Comparison of ENCODE assay signal across 8 cellular contexts in genomic region chr18:76565238-76566173, GRCh38.
DNase-seq lines count a peak whose midpoint lies in the region; ATAC-seq and FAIRE-seq lines count a peak whose summit lies in the region.

No MANE protein-coding gene starts in this region.

- peak overlapping the region; percentile 68 for H3K27ac ChIP-seq in urinary bladder (ENCODE audit: low read depth)

- ATAC-seq in esophagus mucosa (peak; percentile 90), GM18870 (IDR thresholded peaks at IDR 0.05; ENCODE audit: unreplicated experiment) (no peak), GM21576 (IDR thresholded peaks at IDR 0.05; ENCODE audit: unreplicated experiment) (no peak)

- WGBS in urinary bladder: 22% methylated on average over 23 of the region's 23 CpGs

- peak; percentile 72 for DNase-seq in HTR-8/SVneo (ENCODE audit: insufficient read length, low spot score)
- peak; percentile 61 for DNase-seq in RPMI8226
- DNase-seq in midbrain (lab: John Stamatoyannopoulos, UW): peak; percentile 25
- no peak for DNase-seq in activated T-cell treated with anti-CD3 and anti-CD28 coated beads, Interleukin-2, amount 50 U/mL, for 1 hour

- H3K36me3 ChIP-seq in urinary bladder (ENCODE audit: insufficient read depth): no peaks in the 10 kb centered on the region

- FAIRE-seq in HTR-8/SVneo (lab: Jason Lieb, UNC): no peak

- peak overlapping the region; percentile 32 for H3K4me3 ChIP-seq in urinary bladder (ENCODE audit: low read depth, low read length)

- H3K4me1 ChIP-seq in urinary bladder (ENCODE audit: insufficient read depth): no peaks in the 10 kb centered on the region
